20 cellular contexts compared by ENCODE assay signal in the genomic region with DNA sequence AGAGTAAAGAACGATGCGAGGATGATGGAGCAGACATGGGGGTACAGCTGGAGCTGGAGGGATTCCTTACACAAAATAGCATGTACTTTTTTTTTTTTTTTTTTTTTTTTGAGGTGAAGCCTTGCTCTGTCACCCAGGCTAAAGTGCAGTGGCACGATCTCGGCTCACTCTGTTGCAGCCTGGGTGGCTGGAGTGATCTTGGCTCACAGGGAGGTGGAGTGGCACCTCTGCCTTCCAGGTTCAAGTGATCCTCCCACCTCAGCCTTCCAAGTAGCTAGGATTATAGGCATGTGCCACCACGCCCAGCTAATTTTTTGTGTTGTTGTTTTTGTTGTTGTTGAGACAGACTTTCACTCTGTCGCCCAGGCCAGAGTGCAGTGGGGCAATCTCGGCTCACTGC. TPM values are rescaled to one million over a fixed set of nuclear protein-coding genes. Genes with fewer than 3 reads are reported as not detected.
"Had no signal": no experiment of that assay in that cellular context is flagged by ENCODE, and none has a peak within 500 bp of the region (broad histone marks: within the 10 kb centered on the region; RNA-seq: fewer than 3 reads in every experiment).

No MANE protein-coding gene starts in this region.

- H3K27me3 ChIP-seq: ascending aorta had no signal

- ATAC-seq: esophagus mucosa; gastroesophageal sphincter; heart left ventricle; left colon; natural killer cell treated with Interleukin-12 subunit alpha and Interleukin-12 subunit beta and Interleukin-15 and Interleukin-18, amount 100 ng/mL, for 72 hours; stimulated activated naive CD8-positive, alpha-beta T cell treated with anti-CD3 and anti-CD28 coated beads, Interleukin-15, Interleukin-2, amounts not matched to agents 100 U/mL and 50 U/mL, for 24 hours had no signal

- H3K4me3 Mint-ChIP-seq: activated B cell treated with CpG ODN at 0.5 μM for 24 hours; activated CD4-positive, alpha-beta memory T cell treated with anti-CD3 and anti-CD28 coated beads for 36 hours; mesothelial cell of epicardium; natural killer cell treated with Interleukin-12 subunit alpha and Interleukin-12 subunit beta and Interleukin-15 and Interleukin-18, amount 100 ng/mL, for 72 hours; type B pancreatic cell had no signal

- H3K36me3 ChIP-seq: ascending aorta, gastroesophageal sphincter, heart left ventricle had no signal

- H3K36me3 Mint-ChIP-seq: activated CD4-positive, alpha-beta memory T cell treated with anti-CD3 and anti-CD28 coated beads for 36 hours; mesothelial cell of epicardium; natural killer cell treated with Interleukin-12 subunit alpha and Interleukin-12 subunit beta and Interleukin-15 and Interleukin-18, amount 100 ng/mL, for 72 hours; type B pancreatic cell had no signal

- H3K27ac Mint-ChIP-seq: activated B cell treated with CpG ODN at 0.5 μM for 24 hours; activated CD4-positive, alpha-beta memory T cell treated with anti-CD3 and anti-CD28 coated beads for 36 hours; activated T-helper 2 cell treated with anti-CD3 and anti-CD28 coated beads, Interferon-gamma antibody, Interleukin-2, Interleukin-4, amounts not matched to agents 10 μg/mL and 5 μg/mL and 100 μg/mL, durations not matched to agents 14 hours and 24 hours and 36 hours; mesothelial cell of epicardium; natural killer cell treated with Interleukin-12 subunit alpha and Interleukin-12 subunit beta and Interleukin-15 and Interleukin-18, amount 100 ng/mL, for 72 hours; type B pancreatic cell had no signal

- H3K9me3 Mint-ChIP-seq: activated B cell treated with CpG ODN at 0.5 μM for 24 hours; activated CD4-positive, alpha-beta memory T cell treated with anti-CD3 and anti-CD28 coated beads for 36 hours; activated T-helper 2 cell treated with anti-CD3 and anti-CD28 coated beads, Interferon-gamma antibody, Interleukin-2, Interleukin-4, amounts not matched to agents 10 μg/mL and 5 μg/mL and 100 μg/mL, durations not matched to agents 14 hours and 24 hours and 36 hours; mesothelial cell of epicardium; natural killer cell treated with Interleukin-12 subunit alpha and Interleukin-12 subunit beta and Interleukin-15 and Interleukin-18, amount 100 ng/mL, for 72 hours; type B pancreatic cell had no signal

- H3K9me3 ChIP-seq: ascending aorta, gastroesophageal sphincter, heart left ventricle had no signal

- DNase-seq: activated B cell treated with CpG ODN at 0.5 μM for 24 hours; activated CD4-positive, alpha-beta memory T cell treated with anti-CD3 and anti-CD28 coated beads for 36 hours; activated CD4-positive, alpha-beta T cell treated with anti-CD3 and anti-CD28 coated beads for 4 hours; activated naive CD4-positive, alpha-beta T cell treated with Interleukin-2 at 50 U/mL for 16 hours; activated T-cell treated with anti-CD3 and anti-CD28 coated beads for 4 hours; cortex of kidney; effector CD8-positive, alpha-beta T cell; nucleus accumbens; stimulated activated CD8-positive, alpha-beta memory T cell treated with anti-CD3 and anti-CD28 coated beads, Interleukin-4, amount 100 ng/mL, for 48 hours; stimulated activated naive CD8-positive, alpha-beta T cell treated with anti-CD3 and anti-CD28 coated beads, Interleukin-15, Interleukin-2, amounts not matched to agents 100 U/mL and 50 U/mL, for 24 hours had no signal

- H3K27ac ChIP-seq: ascending aorta, gastroesophageal sphincter, heart left ventricle had no signal

- H3K4me3 ChIP-seq: ascending aorta, gastroesophageal sphincter, heart left ventricle, lung had no signal

- H3K4me1 ChIP-seq: ascending aorta had no signal

RNA-seq across cellular contexts. Expression of a gene that starts 5.1 kb away (rescaled TPM):
- total RNA-seq: heart left ventricle; natural killer cell treated with Interleukin-12 subunit alpha and Interleukin-12 subunit beta and Interleukin-15 and Interleukin-18, amount 100 ng/mL, for 72 hours had no signal

RNA-seq across cellular contexts. Expression of a gene that starts 8.8 kb away (rescaled TPM):
- total RNA-seq: activated T-helper 2 cell treated with anti-CD3 and anti-CD28 coated beads, Interferon-gamma antibody, Interleukin-2, Interleukin-4, amounts not matched to agents 10 μg/mL and 5 μg/mL and 100 μg/mL, durations not matched to agents 14 hours and 24 hours and 36 hours; ascending aorta; gastroesophageal sphincter; heart left ventricle; mesothelial cell of epicardium had no signal
